ENCODE assay signal across 1 cellular context in genomic region chr2:39007875-39008504, GRCh38.
TF ChIP-seq lines count a peak whose summit lies in the region.

No MANE protein-coding gene starts in this region.

TF ChIP-seq in GM23338, 12 proteins besides CTCF, POLR2A, EP300 and RAD21 (continued from another document):
- TF ChIP-seq ZNF462 (CRISPR knock-in tag; IDR thresholded peaks at IDR 0.05) (no peak), ZNF114 (CRISPR knock-in tag; IDR thresholded peaks at IDR 0.05) (no peak), JUNB (IDR thresholded peaks at IDR 0.05; ENCODE audit: unreplicated experiment) (no peak)
TF ChIP-seq in GM23338: peak in this region for 0.
